Comparison of ENCODE assay signal across 1 cellular context in the genomic region with DNA sequence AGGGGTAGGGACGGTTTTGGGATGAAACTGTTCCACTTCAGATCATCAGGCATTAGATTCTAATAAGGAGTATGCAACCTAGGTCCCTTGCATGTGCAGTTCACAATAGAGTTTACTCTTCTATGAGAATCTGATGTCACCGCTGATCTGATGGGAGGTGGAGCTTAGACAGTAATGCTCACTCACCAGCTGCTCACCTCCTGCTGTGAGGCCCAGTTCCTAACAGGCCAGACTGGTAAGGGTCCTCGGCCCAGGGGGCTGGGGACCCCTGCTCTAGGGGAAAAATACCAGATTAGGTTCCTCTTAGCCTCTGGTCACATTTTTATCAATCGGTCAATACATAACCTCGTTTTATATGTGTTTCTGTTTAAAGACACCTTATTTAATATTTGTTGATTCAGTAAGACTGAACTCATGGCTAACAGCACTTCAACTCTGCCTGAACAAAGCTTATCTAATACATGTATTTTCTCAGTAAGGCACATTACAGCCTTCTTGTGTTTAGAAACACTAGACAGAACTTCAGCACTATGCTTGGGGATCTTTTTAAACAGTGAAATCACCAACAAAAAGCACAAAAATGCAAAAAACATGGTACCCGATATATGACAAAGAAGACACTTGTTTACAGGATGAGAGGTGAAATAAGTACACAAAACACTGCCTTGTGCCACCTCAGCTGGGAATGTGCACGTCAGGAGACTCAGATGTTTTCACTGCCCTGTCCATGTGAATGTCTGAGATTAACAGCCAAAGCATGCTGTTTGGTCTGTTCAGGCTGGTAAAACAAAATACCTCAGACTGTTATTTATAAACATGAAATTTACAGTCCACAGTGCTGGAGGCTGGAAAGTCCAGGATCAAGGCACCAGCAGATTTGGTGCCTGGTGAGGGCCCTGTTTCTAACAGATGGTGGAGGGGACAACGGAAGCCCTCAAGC.
A peak's percentile ranks its signal among the peaks of the same experiment; 100 is the strongest.
TF ChIP-seq lines count a peak whose summit lies in the region.

No MANE protein-coding gene starts in this region.

TF ChIP-seq in HepG2, 621 proteins besides CTCF, POLR2A, EP300 and RAD21:
- TF ChIP-seq, protein P1, sequence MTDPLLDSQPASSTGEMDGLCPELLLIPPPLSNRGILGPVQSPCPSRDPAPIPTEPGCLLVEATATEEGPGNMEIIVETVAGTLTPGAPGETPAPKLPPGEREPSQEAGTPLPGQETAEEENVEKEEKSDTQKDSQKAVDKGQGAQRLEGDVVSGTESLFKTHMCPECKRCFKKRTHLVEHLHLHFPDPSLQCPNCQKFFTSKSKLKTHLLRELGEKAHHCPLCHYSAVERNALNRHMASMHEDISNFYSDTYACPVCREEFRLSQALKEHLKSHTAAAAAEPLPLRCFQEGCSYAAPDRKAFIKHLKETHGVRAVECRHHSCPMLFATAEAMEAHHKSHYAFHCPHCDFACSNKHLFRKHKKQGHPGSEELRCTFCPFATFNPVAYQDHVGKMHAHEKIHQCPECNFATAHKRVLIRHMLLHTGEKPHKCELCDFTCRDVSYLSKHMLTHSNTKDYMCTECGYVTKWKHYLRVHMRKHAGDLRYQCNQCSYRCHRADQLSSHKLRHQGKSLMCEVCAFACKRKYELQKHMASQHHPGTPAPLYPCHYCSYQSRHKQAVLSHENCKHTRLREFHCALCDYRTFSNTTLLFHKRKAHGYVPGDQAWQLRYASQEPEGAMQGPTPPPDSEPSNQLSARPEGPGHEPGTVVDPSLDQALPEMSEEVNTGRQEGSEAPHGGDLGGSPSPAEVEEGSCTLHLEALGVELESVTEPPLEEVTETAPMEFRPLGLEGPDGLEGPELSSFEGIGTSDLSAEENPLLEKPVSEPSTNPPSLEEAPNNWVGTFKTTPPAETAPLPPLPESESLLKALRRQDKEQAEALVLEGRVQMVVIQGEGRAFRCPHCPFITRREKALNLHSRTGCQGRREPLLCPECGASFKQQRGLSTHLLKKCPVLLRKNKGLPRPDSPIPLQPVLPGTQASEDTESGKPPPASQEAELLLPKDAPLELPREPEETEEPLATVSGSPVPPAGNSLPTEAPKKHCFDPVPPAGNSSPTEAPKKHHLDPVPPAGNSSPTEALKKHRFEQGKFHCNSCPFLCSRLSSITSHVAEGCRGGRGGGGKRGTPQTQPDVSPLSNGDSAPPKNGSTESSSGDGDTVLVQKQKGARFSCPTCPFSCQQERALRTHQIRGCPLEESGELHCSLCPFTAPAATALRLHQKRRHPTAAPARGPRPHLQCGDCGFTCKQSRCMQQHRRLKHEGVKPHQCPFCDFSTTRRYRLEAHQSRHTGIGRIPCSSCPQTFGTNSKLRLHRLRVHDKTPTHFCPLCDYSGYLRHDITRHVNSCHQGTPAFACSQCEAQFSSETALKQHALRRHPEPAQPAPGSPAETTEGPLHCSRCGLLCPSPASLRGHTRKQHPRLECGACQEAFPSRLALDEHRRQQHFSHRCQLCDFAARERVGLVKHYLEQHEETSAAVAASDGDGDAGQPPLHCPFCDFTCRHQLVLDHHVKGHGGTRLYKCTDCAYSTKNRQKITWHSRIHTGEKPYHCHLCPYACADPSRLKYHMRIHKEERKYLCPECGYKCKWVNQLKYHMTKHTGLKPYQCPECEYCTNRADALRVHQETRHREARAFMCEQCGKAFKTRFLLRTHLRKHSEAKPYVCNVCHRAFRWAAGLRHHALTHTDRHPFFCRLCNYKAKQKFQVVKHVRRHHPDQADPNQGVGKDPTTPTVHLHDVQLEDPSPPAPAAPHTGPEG (CRISPR knock-in tag; IDR thresholded peaks at IDR 0.05), result no peak
- TF ChIP-seq ZNF83 (CRISPR knock-in tag; IDR thresholded peaks at IDR 0.05; ENCODE audit: borderline replicate concordance) (no peak), FOXP1 (IDR thresholded peaks at IDR 0.05) (no peak), FOXP1 (CRISPR knock-in tag; IDR thresholded peaks at IDR 0.05) (peak; percentile 16; the same call in 1 of the 2 replicates), ZNF24 (IDR thresholded peaks at IDR 0.05) (no peak), ZNF629 (CRISPR knock-in tag; conservative IDR thresholded peaks at IDR 0.05) (no peak), ZFP36L2 (CRISPR knock-in tag; IDR thresholded peaks at IDR 0.05) (no peak), FOXA3 (CRISPR knock-in tag; IDR thresholded peaks at IDR 0.05) (0 out of 2 replicates have a peak, but pooled peaks have one; percentile 20), GATAD2A (CRISPR knock-in tag; IDR thresholded peaks at IDR 0.05) (0 out of 2 replicates have a peak, but pooled peaks have one; percentile 5)
- TF ChIP-seq, protein P2, sequence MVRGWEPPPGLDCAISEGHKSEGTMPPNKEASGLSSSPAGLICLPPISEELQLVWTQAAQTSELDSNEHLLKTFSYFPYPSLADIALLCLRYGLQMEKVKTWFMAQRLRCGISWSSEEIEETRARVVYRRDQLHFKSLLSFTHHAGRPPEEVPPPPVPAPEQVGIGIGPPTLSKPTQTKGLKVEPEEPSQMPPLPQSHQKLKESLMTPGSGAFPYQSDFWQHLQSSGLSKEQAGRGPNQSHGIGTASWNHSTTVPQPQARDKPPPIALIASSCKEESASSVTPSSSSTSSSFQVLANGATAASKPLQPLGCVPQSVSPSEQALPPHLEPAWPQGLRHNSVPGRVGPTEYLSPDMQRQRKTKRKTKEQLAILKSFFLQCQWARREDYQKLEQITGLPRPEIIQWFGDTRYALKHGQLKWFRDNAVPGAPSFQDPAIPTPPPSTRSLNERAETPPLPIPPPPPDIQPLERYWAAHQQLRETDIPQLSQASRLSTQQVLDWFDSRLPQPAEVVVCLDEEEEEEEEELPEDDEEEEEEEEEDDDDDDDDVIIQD (CRISPR knock-in tag; IDR thresholded peaks at IDR 0.05; ENCODE audit: low read depth), result 0 out of 2 replicates have a peak, but pooled peaks have one; percentile 22
- TF ChIP-seq, protein P3, sequence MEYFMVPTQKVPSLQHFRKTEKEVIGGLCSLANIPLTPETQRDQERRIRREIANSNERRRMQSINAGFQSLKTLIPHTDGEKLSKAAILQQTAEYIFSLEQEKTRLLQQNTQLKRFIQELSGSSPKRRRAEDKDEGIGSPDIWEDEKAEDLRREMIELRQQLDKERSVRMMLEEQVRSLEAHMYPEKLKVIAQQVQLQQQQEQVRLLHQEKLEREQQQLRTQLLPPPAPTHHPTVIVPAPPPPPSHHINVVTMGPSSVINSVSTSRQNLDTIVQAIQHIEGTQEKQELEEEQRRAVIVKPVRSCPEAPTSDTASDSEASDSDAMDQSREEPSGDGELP (IDR thresholded peaks at IDR 0.05; ENCODE audit: borderline replicate concordance, low read depth), result 0 out of 2 replicates have a peak, but pooled peaks have one; percentile 10
